ENCODE assay signal across 9 cellular contexts in the genomic region with DNA sequence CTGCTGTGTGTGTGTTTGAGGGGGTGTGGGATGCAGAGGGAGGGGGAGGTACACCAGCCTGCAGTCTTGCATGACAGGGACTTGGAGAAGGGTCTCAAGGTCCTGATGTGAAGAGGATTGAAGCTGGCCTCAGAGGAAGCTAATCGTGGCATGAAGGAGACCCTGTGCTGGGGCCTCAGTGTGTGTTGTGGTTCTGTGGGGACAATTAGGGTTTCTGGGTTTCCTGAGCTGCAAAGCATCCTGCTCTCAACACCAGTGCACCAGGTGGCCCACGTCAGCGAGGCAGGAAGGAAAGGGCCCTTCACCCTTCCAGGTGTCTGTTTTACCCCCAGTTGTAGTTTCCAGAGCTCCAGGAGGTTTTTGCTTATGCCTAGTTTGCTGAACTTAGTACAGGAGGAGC. TPM values are rescaled to one million over a fixed set of nuclear protein-coding genes. Genes with fewer than 3 reads are reported as not detected.
DNase-seq lines count a peak whose midpoint lies in the region; ATAC-seq lines count a peak whose summit lies in the region.
"Had no signal": no experiment of that assay in that cellular context is flagged by ENCODE, and none has a peak within 500 bp of the region (broad histone marks: within the 10 kb centered on the region; RNA-seq: fewer than 3 reads in every experiment).

No MANE protein-coding gene starts in this region.

- H3K4me3 ChIP-seq in CD4-positive, CD25-positive, alpha-beta regulatory T cell (ENCODE audit: low read depth, low read length): peak overlapping the region; percentile 70
- H3K4me3 ChIP-seq in effector memory CD4-positive, alpha-beta T cell (ENCODE audit: insufficient read depth, low read depth, low read length, poor library complexity, severe bottlenecking): peak overlapping the region; percentile 14
- H3K4me3 ChIP-seq in MG63: no peak overlapping the region
- H3K4me3 ChIP-seq: coronary artery had no signal

- H3K9me3 ChIP-seq in CD4-positive, CD25-positive, alpha-beta regulatory T cell (ENCODE audit: control insufficient read depth in 2 of 2, low read length in 2 of 2): peaks cover 0 to 9% of the 10 kb centered on the region in 2 experiments
- no peaks in the 10 kb centered on the region for H3K9me3 ChIP-seq in effector memory CD4-positive, alpha-beta T cell (ENCODE audit: control insufficient read depth, low read length)
- no peaks in the 10 kb centered on the region for H3K9me3 ChIP-seq in MG63

- peak; percentile 70 to 91 (median 88) for DNase-seq in CD4-positive, CD25-positive, alpha-beta regulatory T cell
- DNase-seq in activated CD4-positive, CD25-positive, alpha-beta regulatory T cell (lab: John Stamatoyannopoulos, UW): peak in 3 of 4 experiments; percentile 13 to 54 (median 51)
- DNase-seq in effector memory CD4-positive, alpha-beta T cell: peak; percentile 68 to 75 (median 72)
- DNase-seq in MG63: no peak
- DNase-seq in SW 1271 (lab: John Stamatoyannopoulos, UW): no peak
- no peak for DNase-seq in NCI-H524 (lab: John Stamatoyannopoulos, UW)

- H3K4me1 Mint-ChIP-seq in CD4-positive, CD25-positive, alpha-beta regulatory T cell: peaks cover 54 to 94% (median 76%) of the 10 kb centered on the region in 4 donors

- H3K27ac ChIP-seq in CD4-positive, CD25-positive, alpha-beta regulatory T cell (ENCODE audit: insufficient read depth, low read length, poor library complexity, severe bottlenecking): peak overlapping the region; percentile 94
- peak overlapping the region; percentile 28 for H3K27ac ChIP-seq in effector memory CD4-positive, alpha-beta T cell (ENCODE audit: insufficient read depth, low read length, poor library complexity, severe bottlenecking)
- H3K27ac ChIP-seq: coronary artery had no signal

- H3K36me3 Mint-ChIP-seq in CD4-positive, CD25-positive, alpha-beta regulatory T cell: peaks cover 7% of the 10 kb centered on the region

- peak overlapping the region; percentile 97 to 100 (median 98) for H3K27ac Mint-ChIP-seq in CD4-positive, CD25-positive, alpha-beta regulatory T cell

- H3K9me3 Mint-ChIP-seq in CD4-positive, CD25-positive, alpha-beta regulatory T cell: peaks cover 0 to 17% (median 4%) of the 10 kb centered on the region in 7 donors

- H3K36me3 ChIP-seq in CD4-positive, CD25-positive, alpha-beta regulatory T cell (ENCODE audit: control insufficient read depth, insufficient read depth, low read length): no peaks in the 10 kb centered on the region
- no peaks in the 10 kb centered on the region for H3K36me3 ChIP-seq in effector memory CD4-positive, alpha-beta T cell (ENCODE audit: control insufficient read depth, insufficient read depth, low read length)
- H3K36me3 ChIP-seq in MG63: no peaks in the 10 kb centered on the region

- ATAC-seq in CD4-positive, CD25-positive, alpha-beta regulatory T cell (ENCODE audit: low read depth in 2 of 2): peak; percentile 63 to 69
- ATAC-seq in GM21825 (IDR thresholded peaks at IDR 0.05; ENCODE audit: unreplicated experiment) (peak; percentile 29), GM18520 (IDR thresholded peaks at IDR 0.05; ENCODE audit: unreplicated experiment) (no peak)

- H3K4me1 ChIP-seq in CD4-positive, CD25-positive, alpha-beta regulatory T cell (ENCODE audit: control insufficient read depth, insufficient read depth, low read length, poor library complexity, severe bottlenecking): peaks cover 98% of the 10 kb centered on the region
- peaks cover 91% of the 10 kb centered on the region for H3K4me1 ChIP-seq in effector memory CD4-positive, alpha-beta T cell (ENCODE audit: control insufficient read depth, insufficient read depth, low read length, poor library complexity, severe bottlenecking)

- no peaks in the 10 kb centered on the region for H3K27me3 ChIP-seq in CD4-positive, CD25-positive, alpha-beta regulatory T cell (ENCODE audit: control insufficient read depth, insufficient read depth, low read length)
- no peaks in the 10 kb centered on the region for H3K27me3 ChIP-seq in effector memory CD4-positive, alpha-beta T cell (replicated peaks; ENCODE audit: control insufficient read depth, insufficient read depth, low read length, poor library complexity, severe bottlenecking)
- H3K27me3 ChIP-seq in MG63: no peaks in the 10 kb centered on the region

- peak overlapping the region; percentile 80 to 90 (median 85) for H3K4me3 Mint-ChIP-seq in CD4-positive, CD25-positive, alpha-beta regulatory T cell

- H3K27me3 Mint-ChIP-seq in CD4-positive, CD25-positive, alpha-beta regulatory T cell: no peaks in the 10 kb centered on the region

RNA-seq across cellular contexts. Expression of gene TENT5C, which starts 52.8 kb away (rescaled TPM):
- total RNA-seq in CD4-positive, CD25-positive, alpha-beta regulatory T cell: 324 TPM
- polyA plus RNA-seq in CD4-positive, CD25-positive, alpha-beta regulatory T cell: 10 to 100 TPM; 19.6 to 64.7 (median 33.0) TPM
- total RNA-seq in MG63 (2014; rRNA removed; shearing (Covaris generic); ENCODE audit: low replicate concordance): 6.2 and 6.4 TPM in 2 replicates

Comparison
In these comparisons a context has a peak if more than half of its experiments do, and no peak if none do; other contexts are left out.
1. DNase-seq: peak in CD4-positive, CD25-positive, alpha-beta regulatory T cell (3 of 3), activated CD4-positive, CD25-positive, alpha-beta regulatory T cell (3 of 4) and effector memory CD4-positive, alpha-beta T cell (3 of 3); none in MG63 (single experiment), SW 1271 (0 of 2) and NCI-H524 (0 of 2).
2. RNA of gene TENT5C, which starts 52.8 kb away (total RNA-seq): 324 TPM in CD4-positive, CD25-positive, alpha-beta regulatory T cell (single experiment); 6.2 to 6.4 TPM in MG63; every median in the first group is over 10 times any median in the second.